8 cellular contexts compared by ENCODE assay signal in the genomic region with DNA sequence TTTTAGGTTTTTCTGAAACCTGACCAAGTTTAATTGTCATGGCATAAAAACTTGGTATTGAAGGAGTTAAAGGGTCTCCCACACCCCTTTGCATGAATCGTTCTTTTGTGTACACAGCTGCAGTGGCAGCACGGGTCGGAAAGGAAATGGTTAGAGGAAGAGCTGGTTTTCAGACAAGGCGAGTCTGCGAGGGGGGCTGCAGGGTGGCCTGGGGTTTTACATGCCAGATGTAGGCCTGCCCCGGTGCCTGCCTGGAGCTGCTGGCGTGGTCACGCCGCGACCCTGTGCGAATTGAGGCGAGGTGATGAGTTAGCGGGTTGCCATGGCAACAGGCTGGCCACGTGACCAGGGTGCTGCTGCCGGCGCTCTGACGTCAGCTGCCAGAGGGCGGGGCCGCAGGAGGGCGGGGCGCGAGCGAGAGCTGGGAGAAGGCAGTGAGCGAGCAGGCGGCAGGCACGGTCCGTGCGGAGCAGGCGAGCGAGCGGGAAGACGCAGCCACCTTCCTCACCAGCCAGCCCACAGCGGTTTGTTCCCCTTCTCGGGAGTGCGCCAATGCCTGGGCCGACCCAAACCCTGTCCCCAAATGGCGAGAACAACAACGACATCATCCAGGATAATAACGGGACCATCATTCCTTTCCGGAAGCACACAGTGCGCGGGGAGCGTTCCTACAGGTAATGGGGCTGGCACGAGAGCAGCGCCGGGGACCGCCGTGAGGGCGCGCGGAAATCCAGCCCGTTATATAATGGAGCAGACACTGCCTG. TPM values are rescaled to one million over a fixed set of nuclear protein-coding genes. Genes with fewer than 3 reads are reported as not detected.
A peak's percentile ranks its signal among the peaks of the same experiment; 100 is the strongest.
DNase-seq lines count a peak whose midpoint lies in the region; ATAC-seq and TF ChIP-seq lines count a peak whose summit lies in the region.

TSS of gene MAPRE2 (plus strand) at position 426 of the 764 bp plus-strand sequence. CDS start at position 553, 127 bp downstream.

- H3K27me3 ChIP-seq in DOHH2 (ENCODE audit: control insufficient read depth, low read length) (no peaks in the 10 kb centered on the region), GM23338 (ENCODE audit: insufficient read depth) (no peaks in the 10 kb centered on the region), fibroblast of lung (ENCODE audit: control insufficient read depth, insufficient read depth, low read length) (no peaks in the 10 kb centered on the region)

- peak within 1 kb of the TSS; percentile 95 for H3K4me3 ChIP-seq in DOHH2 (ENCODE audit: low read length)
- H3K4me3 ChIP-seq in GM23338 = peak within 1 kb of the TSS; percentile 85
- H3K4me3 ChIP-seq in fibroblast of lung (replicated peaks in 1 of 4; ENCODE audit: control extremely low read depth in 1 of 4, insufficient read depth in 1 of 4, low read depth in 3 of 4, low read length in 4 of 4) = peak within 1 kb of the TSS; percentile 90 to 96 (median 94)

- H3K4me1 ChIP-seq in DOHH2 (ENCODE audit: control insufficient read depth, low read length) (peaks cover 75% of the 10 kb centered on the region), GM23338 (ENCODE audit: insufficient read depth) (peaks cover 33% of the 10 kb centered on the region), fibroblast of lung (ENCODE audit: control insufficient read depth, extremely low read depth, insufficient read depth, low read length) (peaks cover 13% of the 10 kb centered on the region)

- peak within 1 kb of the TSS; percentile 89 for H3K27ac Mint-ChIP-seq in GM23338
- peak within 1 kb of the TSS; percentile 97 for H3K27ac Mint-ChIP-seq in activated T-helper 17 cell treated with anti-CD3 and anti-CD28 coated beads, Interleukin-2, amount 50 U/mL, for 72 hours
- H3K27ac Mint-ChIP-seq in naive thymus-derived CD8-positive, alpha-beta T cell = peak within 1 kb of the TSS; percentile 96 to 99 (median 99)

- no peaks in the 10 kb centered on the region for H3K36me3 Mint-ChIP-seq in GM23338 (ENCODE audit: low read depth)
- H3K36me3 Mint-ChIP-seq in activated T-helper 17 cell treated with anti-CD3 and anti-CD28 coated beads, Interleukin-2, amount 50 U/mL, for 72 hours (ENCODE audit: low read depth) = peaks cover 18% of the 10 kb centered on the region
- H3K36me3 Mint-ChIP-seq in naive thymus-derived CD8-positive, alpha-beta T cell = no peaks in the 10 kb centered on the region

- TF ChIP-seq CTCF in DOHH2 (IDR thresholded peaks at IDR 0.05; ENCODE audit: low read depth, low read length, poor library complexity, severe bottlenecking) (peak; percentile 16), GM23338 (conservative IDR thresholded peaks at IDR 0.05; ENCODE audit: low read depth in 2 of 2) (no peak), fibroblast of lung (conservative IDR thresholded peaks at IDR 0.05 in 1 of 2, IDR thresholded peaks at IDR 0.05 in 1 of 2; ENCODE audit: low read depth in 1 of 2, low read length in 2 of 2) (no peak)

- H3F3A ChIP-seq in DOHH2 (ENCODE audit: control insufficient read depth, insufficient read depth) (peaks cover 13% of the 10 kb centered on the region; the same call in 1 of the 2 replicates), GM23338 (replicated peaks; ENCODE audit: low read depth) (no peaks in the 10 kb centered on the region)

- ATAC-seq in GM23338 = peak; percentile 93
- ATAC-seq in activated T-helper 17 cell treated with anti-CD3 and anti-CD28 coated beads, Interleukin-2, amount 50 U/mL, for 72 hours (replicated peaks) = peak; percentile 88
- ATAC-seq in naive thymus-derived CD8-positive, alpha-beta T cell = peak; percentile 86 to 87

- peak within 1 kb of the TSS; percentile 96 for H3K4me3 Mint-ChIP-seq in GM23338
- peak within 1 kb of the TSS; percentile 88 for H3K4me3 Mint-ChIP-seq in activated T-helper 17 cell treated with anti-CD3 and anti-CD28 coated beads, Interleukin-2, amount 50 U/mL, for 72 hours
- H3K4me3 Mint-ChIP-seq in naive thymus-derived CD8-positive, alpha-beta T cell = peak within 1 kb of the TSS; percentile 87 to 98 (median 95)

- peaks cover 7% of the 10 kb centered on the region for H3K27me3 Mint-ChIP-seq in GM23338 (ENCODE audit: insufficient read depth, low read depth, poor library complexity)
- H3K27me3 Mint-ChIP-seq in activated T-helper 17 cell treated with anti-CD3 and anti-CD28 coated beads, Interleukin-2, amount 50 U/mL, for 72 hours = no peaks in the 10 kb centered on the region
- H3K27me3 Mint-ChIP-seq in naive thymus-derived CD8-positive, alpha-beta T cell = peaks cover 0 to 4% (median 0%) of the 10 kb centered on the region in 5 donors

- peaks cover 47% of the 10 kb centered on the region for H3K4me1 Mint-ChIP-seq in GM23338
- H3K4me1 Mint-ChIP-seq in activated T-helper 17 cell treated with anti-CD3 and anti-CD28 coated beads, Interleukin-2, amount 50 U/mL, for 72 hours = peaks cover 32% of the 10 kb centered on the region
- H3K4me1 Mint-ChIP-seq in naive thymus-derived CD8-positive, alpha-beta T cell = peaks cover 30 to 80% (median 49%) of the 10 kb centered on the region in 4 donors

- peak within 1 kb of the TSS; percentile 96 for H3K4me2 ChIP-seq in DOHH2 (ENCODE audit: low read length)
- peak within 1 kb of the TSS; percentile 93 for H3K4me2 ChIP-seq in GM23338
- H3K4me2 ChIP-seq in fibroblast of lung (ENCODE audit: extremely low read depth, insufficient read depth, low read length) = peak within 1 kb of the TSS; percentile 89

- POLR2A ChIA-PET in naive thymus-derived CD8-positive, alpha-beta T cell (lab: Charles Lee) = interaction anchor here (0.6 to 4.4 kb wide), 14 partner anchors 12 to 1088 kb away, joined by 3 to 121 read pairs (median 5); partner anchors contain the start of genes ELP2, SLC39A6, ZNF24 and ZNF397

- H3K9me3 Mint-ChIP-seq in GM23338 = no peaks in the 10 kb centered on the region
- H3K9me3 Mint-ChIP-seq in activated T-helper 17 cell treated with anti-CD3 and anti-CD28 coated beads, Interleukin-2, amount 50 U/mL, for 72 hours = no peaks in the 10 kb centered on the region
- no peaks in the 10 kb centered on the region for H3K9me3 Mint-ChIP-seq in naive thymus-derived CD8-positive, alpha-beta T cell

- H3K36me3 ChIP-seq in DOHH2 (ENCODE audit: control insufficient read depth, low read length) = peaks cover 11% of the 10 kb centered on the region
- H3K36me3 ChIP-seq in GM23338 (ENCODE audit: insufficient read depth) = no peaks in the 10 kb centered on the region
- no peaks in the 10 kb centered on the region for H3K36me3 ChIP-seq in fibroblast of lung (ENCODE audit: control insufficient read depth, insufficient read depth, low read length)

- H3K9ac ChIP-seq in fibroblast of lung (ENCODE audit: insufficient read depth, low read length) = peak within 1 kb of the TSS; percentile 85

- peaks cover 5% of the 10 kb centered on the region; the same call in 1 of the 2 replicates for H4K20me1 ChIP-seq in DOHH2 (ENCODE audit: control insufficient read depth, insufficient read depth, low read depth, low read length)
- peaks cover 3% of the 10 kb centered on the region; the same call in 1 of the 2 replicates for H4K20me1 ChIP-seq in GM23338 (replicated peaks; ENCODE audit: insufficient read depth)
- H4K20me1 ChIP-seq in fibroblast of lung (ENCODE audit: control insufficient read depth, extremely low read depth, insufficient read depth, low read length) = peaks cover 1% of the 10 kb centered on the region

- peak; percentile 99 for DNase-seq in GM23338 (ENCODE audit: low spot score)
- DNase-seq in LHCN-M2 (ENCODE audit: low read depth) = peak; percentile 94
- peak; percentile 99 for DNase-seq in RPMI8226
- DNase-seq in fibroblast of lung (ENCODE audit: low read depth in 2 of 2) = peak; percentile 96 to 97
- DNase-seq in naive thymus-derived CD8-positive, alpha-beta T cell = peak; percentile 98 to 100 (median 99)
- DNase-seq in stimulated activated naive CD4-positive, alpha-beta T cell (lab: John Stamatoyannopoulos, UW) = peak; percentile 95 to 99 (median 98)

- H3K79me2 ChIP-seq in DOHH2 (ENCODE audit: control insufficient read depth, low read length) = peaks cover 49% of the 10 kb centered on the region
- H3K79me2 ChIP-seq in GM23338 (replicated peaks; ENCODE audit: insufficient read depth) = peaks cover 43% of the 10 kb centered on the region
- H3K79me2 ChIP-seq in fibroblast of lung (ENCODE audit: control insufficient read depth, insufficient read depth, low read length) = peaks cover 29% of the 10 kb centered on the region

- peak within 1 kb of the TSS; percentile 94 for H2AFZ ChIP-seq in GM23338
- peak within 1 kb of the TSS; percentile 87 for H2AFZ ChIP-seq in fibroblast of lung (ENCODE audit: low read length)

- H3K9me2 ChIP-seq in DOHH2 (replicated peaks; ENCODE audit: control insufficient read depth, low read length) = no peaks in the 10 kb centered on the region
- H3K9me2 ChIP-seq in GM23338 (ENCODE audit: insufficient read depth) = no peaks in the 10 kb centered on the region; the same call in 1 of the 2 replicates

- H3K27ac ChIP-seq in DOHH2 (ENCODE audit: low read depth, low read length) (peak within 1 kb of the TSS; percentile 80), GM23338 (ENCODE audit: low read depth) (peak within 1 kb of the TSS; percentile 89), fibroblast of lung (ENCODE audit: insufficient read depth, low read length) (peak within 1 kb of the TSS; percentile 91)

- H3K9me3 ChIP-seq in DOHH2 (ENCODE audit: control insufficient read depth, insufficient read depth, low read length) = peaks cover 10% of the 10 kb centered on the region; the same call in 1 of the 2 replicates
- H3K9me3 ChIP-seq in fibroblast of lung (ENCODE audit: control insufficient read depth, insufficient read depth, low read depth, low read length) = no peaks in the 10 kb centered on the region

TF ChIP-seq in GM23338, 12 proteins besides CTCF, POLR2A, EP300 and RAD21 (continues in another document):
- TF ChIP-seq JUNB (IDR thresholded peaks at IDR 0.05; ENCODE audit: unreplicated experiment) = no peak
- TF ChIP-seq, protein P1, sequence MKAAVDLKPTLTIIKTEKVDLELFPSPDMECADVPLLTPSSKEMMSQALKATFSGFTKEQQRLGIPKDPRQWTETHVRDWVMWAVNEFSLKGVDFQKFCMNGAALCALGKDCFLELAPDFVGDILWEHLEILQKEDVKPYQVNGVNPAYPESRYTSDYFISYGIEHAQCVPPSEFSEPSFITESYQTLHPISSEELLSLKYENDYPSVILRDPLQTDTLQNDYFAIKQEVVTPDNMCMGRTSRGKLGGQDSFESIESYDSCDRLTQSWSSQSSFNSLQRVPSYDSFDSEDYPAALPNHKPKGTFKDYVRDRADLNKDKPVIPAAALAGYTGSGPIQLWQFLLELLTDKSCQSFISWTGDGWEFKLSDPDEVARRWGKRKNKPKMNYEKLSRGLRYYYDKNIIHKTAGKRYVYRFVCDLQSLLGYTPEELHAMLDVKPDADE (IDR thresholded peaks at IDR 0.05) = no peak

RNA-seq across cellular contexts. Expression of gene MAPRE2, which starts in this region (rescaled TPM):
- total RNA-seq in GM23338 (2014; rRNA removed; shearing (Covaris generic)) = 33.9 and 40.4 TPM in 2 replicates
- 17.8 and 19.0 TPM in 2 replicates for polyA plus RNA-seq in GM23338 (2016; fragmentation: Nextera tagmentation; extraction: Ambion mirVana)
- 23.0 and 33.9 TPM in 2 replicates for total RNA-seq in LHCN-M2 (2014; rRNA removed)
- 18.0 TPM for polyA plus RNA-seq in LHCN-M2 (2012)
- total RNA-seq in activated T-helper 17 cell treated with anti-CD3 and anti-CD28 coated beads, Interleukin-2, amount 50 U/mL, for 72 hours = 10 to 100 TPM; 31.6 to 32.5 TPM
- 8.2 and 18.5 TPM in 2 replicates for total RNA-seq in fibroblast of lung
- polyA plus RNA-seq in fibroblast of lung = 88.1 and 95.6 TPM in 2 replicates
- 36.1 and 39.0 TPM in 2 replicates for polyA plus RNA-seq in fibroblast of lung (2012)
- 36.0 and 39.2 TPM in 2 replicates for polyA minus RNA-seq in fibroblast of lung (ENCODE audit: low replicate concordance)
- 10 to 100 TPM; 56.8 to 59.4 TPM for total RNA-seq in naive thymus-derived CD8-positive, alpha-beta T cell
- 10 to 100 TPM; 86.2 to 96.3 (median 89.7) TPM for polyA plus RNA-seq in naive thymus-derived CD8-positive, alpha-beta T cell

Comparison
In these comparisons a context has a peak if more than half of its experiments do, and no peak if none do; other contexts are left out.
1. Peak in every context shown above with its lines: DNase-seq, ATAC-seq, H3K4me3 ChIP-seq and H3K27ac ChIP-seq.